ENCODE assay signal across 17 cellular contexts in the genomic region with DNA sequence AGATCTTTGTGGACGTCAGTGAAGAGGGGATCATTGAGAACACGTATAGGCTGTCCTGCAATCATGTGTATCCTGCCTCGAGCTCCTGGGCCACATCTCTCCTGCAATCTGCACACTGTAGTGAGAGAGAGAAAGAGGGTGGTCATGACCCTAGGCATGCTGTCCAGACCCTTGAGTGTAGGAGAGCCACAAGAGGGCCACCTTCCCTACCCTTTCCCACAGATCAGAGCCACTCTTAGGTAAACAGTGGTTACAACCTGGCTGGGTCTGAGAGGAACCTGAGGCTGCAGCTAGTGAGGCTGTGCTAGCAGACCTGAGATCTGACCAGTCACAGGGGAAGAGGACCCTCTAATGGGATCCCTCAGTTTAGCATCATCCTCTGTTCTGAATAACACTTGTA.
"Had no signal": no experiment of that assay in that cellular context is flagged by ENCODE, and none has a peak within 500 bp of the region (broad histone marks: within the 10 kb centered on the region; RNA-seq: fewer than 3 reads in every experiment).

No MANE protein-coding gene starts in this region.

- H3K27ac ChIP-seq: body of pancreas, epithelial cell of prostate, lower lobe of right lung, sigmoid colon, tibial nerve, uterus had no signal

- H3K9me3 Mint-ChIP-seq: activated CD4-positive, alpha-beta memory T cell treated with anti-CD3 and anti-CD28 coated beads, Interleukin-2, amount 10 ng/mL, durations not matched to agents 7 days and 5 days; activated naive CD8-positive, alpha-beta T cell treated with anti-CD3 and anti-CD28 coated beads, Interleukin-2, amount 10 ng/mL, durations not matched to agents 7 days and 5 days; activated T-helper 17 cell treated with anti-CD3 and anti-CD28 coated beads, Interleukin-2, amount 50 U/mL, for 72 hours; effector memory CD8-positive, alpha-beta T cell; natural killer cell had no signal

- H3K4me3 Mint-ChIP-seq: activated CD4-positive, alpha-beta memory T cell treated with anti-CD3 and anti-CD28 coated beads, Interleukin-2, amount 10 ng/mL, durations not matched to agents 7 days and 5 days; activated naive CD8-positive, alpha-beta T cell treated with anti-CD3 and anti-CD28 coated beads, Interleukin-2, amount 10 ng/mL, durations not matched to agents 7 days and 5 days; activated T-helper 17 cell treated with anti-CD3 and anti-CD28 coated beads, Interleukin-2, amount 50 U/mL, for 72 hours; effector memory CD8-positive, alpha-beta T cell; natural killer cell had no signal

- H3K36me3 ChIP-seq: uterus had no signal

- H3K27ac Mint-ChIP-seq: activated CD4-positive, alpha-beta memory T cell treated with anti-CD3 and anti-CD28 coated beads, Interleukin-2, amount 10 ng/mL, durations not matched to agents 7 days and 5 days; activated naive CD8-positive, alpha-beta T cell treated with anti-CD3 and anti-CD28 coated beads, Interleukin-2, amount 10 ng/mL, durations not matched to agents 7 days and 5 days; activated T-helper 17 cell treated with anti-CD3 and anti-CD28 coated beads, Interleukin-2, amount 50 U/mL, for 72 hours; natural killer cell had no signal

- H3K27me3 Mint-ChIP-seq: activated CD4-positive, alpha-beta memory T cell treated with anti-CD3 and anti-CD28 coated beads, Interleukin-2, amount 10 ng/mL, durations not matched to agents 7 days and 5 days; activated naive CD8-positive, alpha-beta T cell treated with anti-CD3 and anti-CD28 coated beads, Interleukin-2, amount 10 ng/mL, durations not matched to agents 7 days and 5 days; activated T-helper 17 cell treated with anti-CD3 and anti-CD28 coated beads, Interleukin-2, amount 50 U/mL, for 72 hours; effector memory CD8-positive, alpha-beta T cell had no signal

- H3K9me3 ChIP-seq: body of pancreas, lower lobe of right lung, sigmoid colon, tibial nerve, uterus had no signal

- H3K4me1 ChIP-seq: uterus had no signal

- H3K4me3 ChIP-seq: body of pancreas, lower lobe of right lung, sigmoid colon, tibial nerve, uterus had no signal

- H3K27me3 ChIP-seq: body of pancreas, sigmoid colon, tibial nerve, uterus had no signal

- ATAC-seq: activated T-helper 17 cell treated with anti-CD3 and anti-CD28 coated beads, Interleukin-2, amount 50 U/mL, for 72 hours; body of pancreas; effector memory CD8-positive, alpha-beta T cell; lower lobe of right lung; natural killer cell had no signal

- H3K36me3 Mint-ChIP-seq: natural killer cell had no signal

- DNase-seq: activated CD4-positive, alpha-beta memory T cell treated with anti-CD3 and anti-CD28 coated beads, Interleukin-2, amount 10 ng/mL, durations not matched to agents 7 days and 5 days; activated CD4-positive, alpha-beta T cell treated with anti-CD3 and anti-CD28 coated beads for 4 hours; activated naive CD4-positive, alpha-beta T cell; activated naive CD8-positive, alpha-beta T cell treated with anti-CD3 and anti-CD28 coated beads, Interleukin-2, amount 10 ng/mL, durations not matched to agents 7 days and 5 days; activated T-cell treated with anti-CD3 and anti-CD28 coated beads, Interleukin-2, amount 50 U/mL, for 1 hour; body of pancreas; effector memory CD8-positive, alpha-beta T cell; hypothalamus; lower lobe of right lung; natural killer cell; sigmoid colon; stimulated activated CD4-positive, alpha-beta T cell treated with anti-CD3 and anti-CD28 coated beads, Interleukin-4, amount 100 ng/mL, for 4 hours; stimulated activated naive CD4-positive, alpha-beta T cell treated with Interleukin-2 at 50 U/mL for 16 hours; uterus had no signal
